In the genomic region with DNA sequence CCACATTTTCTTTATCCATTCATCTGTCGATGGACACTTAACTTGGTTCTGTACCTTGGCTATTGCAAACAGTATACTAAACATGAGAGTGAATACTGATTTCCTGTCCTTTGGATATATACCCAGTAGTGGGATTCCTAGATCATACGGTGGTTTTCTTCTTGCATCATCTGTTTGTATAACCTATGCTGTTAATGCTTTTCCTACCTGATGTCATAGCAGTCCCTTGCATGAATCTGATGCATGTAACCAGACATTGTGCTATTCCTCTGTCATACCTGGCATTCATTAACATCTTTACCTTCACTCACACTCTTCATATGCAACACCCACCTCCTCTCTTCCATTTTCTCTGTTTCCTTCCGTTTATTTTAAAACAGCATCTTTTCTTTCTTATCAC, we compare ENCODE assay signal across 16 cellular contexts.
"Had no signal": no experiment of that assay in that cellular context is flagged by ENCODE, and none has a peak within 500 bp of the region (broad histone marks: within the 10 kb centered on the region; RNA-seq: fewer than 3 reads in every experiment).

No MANE protein-coding gene starts in this region.

- ATAC-seq: activated T-cell treated with anti-CD3 and anti-CD28 coated beads, Interleukin-2, amount 50 U/mL, for 72 hours; body of pancreas; natural killer cell treated with Interleukin-12 subunit alpha and Interleukin-12 subunit beta and Interleukin-15 and Interleukin-18, amount 100 ng/mL, for 72 hours; right cardiac atrium; stimulated activated memory B cell treated with anti-CD40 and anti-IgM and Interleukin-4, amounts not matched to agents 10 μg/mL and 1 μg/mL and 100 μg/mL, for 72 hours had no signal

- H3K27me3 ChIP-seq: body of pancreas, hepatocyte, neutrophil, ovary had no signal

- H3K9me3 ChIP-seq: body of pancreas, neutrophil, ovary, prostate gland had no signal

- H3K4me1 ChIP-seq: prostate gland had no signal

- H3K4me3 ChIP-seq: body of pancreas, hepatocyte, ovary, prostate gland had no signal

- DNase-seq: activated CD4-positive, alpha-beta memory T cell treated with anti-CD3 and anti-CD28 coated beads for 36 hours; activated CD4-positive, alpha-beta T cell treated with anti-CD3 and anti-CD28 coated beads for 48 hours; activated effector memory CD4-positive, alpha-beta T cell treated with Interleukin-2 at 50 U/mL for 16 hours; activated naive CD4-positive, alpha-beta T cell treated with anti-CD3 and anti-CD28 coated beads, Interleukin-2, amount 10 ng/mL, durations not matched to agents 7 days and 5 days; activated T-cell treated with anti-CD3 and anti-CD28 coated beads, Interleukin-2, amount 50 U/mL, for 72 hours; body of pancreas; ovary; right cardiac atrium; small intestine; stimulated activated CD4-positive, alpha-beta T cell treated with anti-CD3 and anti-CD28 coated beads, Interleukin-15, amount 100 ng/mL, for 24 hours; T1000 had no signal

- H3K27ac ChIP-seq: hepatocyte, neutrophil, ovary, prostate gland had no signal

- H3K36me3 ChIP-seq: ovary, prostate gland had no signal
